Comparison of ENCODE assay signal across 1 cellular context in the genomic region with DNA sequence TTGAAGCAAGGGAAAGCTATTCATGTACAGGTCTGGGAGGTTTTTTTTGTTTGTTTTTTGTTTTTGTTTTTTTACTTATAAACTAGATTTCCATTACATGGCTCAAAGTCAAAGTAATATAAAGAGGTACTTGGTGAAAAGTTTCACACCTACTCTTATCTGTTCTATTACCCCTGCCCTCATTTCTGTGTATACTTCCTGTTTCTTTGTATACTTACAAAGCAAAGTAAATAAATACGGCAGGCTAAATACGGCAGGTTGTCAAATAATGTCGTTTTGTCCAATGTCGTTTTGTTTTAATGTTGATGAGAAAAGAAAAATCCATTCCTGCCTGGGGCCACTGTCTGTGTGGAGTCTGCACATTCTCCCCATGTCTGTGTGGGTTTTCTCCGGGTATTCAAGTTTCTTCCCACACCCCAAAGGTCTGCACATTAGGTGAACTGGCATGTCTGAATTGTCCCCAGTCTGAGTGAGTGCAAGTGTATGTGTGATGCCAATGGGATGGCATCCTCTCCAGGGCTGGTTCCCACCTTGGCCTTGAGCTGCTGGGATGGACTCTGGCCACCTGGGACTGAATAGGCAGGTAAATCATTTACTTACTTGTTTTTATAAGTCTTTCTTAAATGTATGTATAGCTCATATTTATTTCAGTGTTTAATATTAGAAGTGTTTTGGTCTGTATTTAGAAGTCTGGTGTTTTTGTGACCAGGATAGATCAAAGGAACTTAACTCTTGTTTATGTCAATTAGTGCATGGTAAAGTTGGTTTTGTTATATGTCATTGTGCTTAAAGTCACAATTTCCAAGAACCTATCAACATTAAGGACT.
TF ChIP-seq lines count a peak whose summit lies in the region.

No MANE protein-coding gene starts in this region.

TF ChIP-seq in SK-N-SH, 30 proteins besides CTCF, POLR2A, EP300 and RAD21:
- TF ChIP-seq, protein P1, sequence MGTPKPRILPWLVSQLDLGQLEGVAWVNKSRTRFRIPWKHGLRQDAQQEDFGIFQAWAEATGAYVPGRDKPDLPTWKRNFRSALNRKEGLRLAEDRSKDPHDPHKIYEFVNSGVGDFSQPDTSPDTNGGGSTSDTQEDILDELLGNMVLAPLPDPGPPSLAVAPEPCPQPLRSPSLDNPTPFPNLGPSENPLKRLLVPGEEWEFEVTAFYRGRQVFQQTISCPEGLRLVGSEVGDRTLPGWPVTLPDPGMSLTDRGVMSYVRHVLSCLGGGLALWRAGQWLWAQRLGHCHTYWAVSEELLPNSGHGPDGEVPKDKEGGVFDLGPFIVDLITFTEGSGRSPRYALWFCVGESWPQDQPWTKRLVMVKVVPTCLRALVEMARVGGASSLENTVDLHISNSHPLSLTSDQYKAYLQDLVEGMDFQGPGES (IDR thresholded peaks at IDR 0.05; ENCODE audit: low read depth, low read length), result no peak
- TF ChIP-seq GATA2 (CRISPR knock-in tag; IDR thresholded peaks at IDR 0.05), result no peak
- no peak for TF ChIP-seq FOXM1 (IDR thresholded peaks at IDR 0.05; ENCODE audit: low read depth)
- TF ChIP-seq, protein P2, sequence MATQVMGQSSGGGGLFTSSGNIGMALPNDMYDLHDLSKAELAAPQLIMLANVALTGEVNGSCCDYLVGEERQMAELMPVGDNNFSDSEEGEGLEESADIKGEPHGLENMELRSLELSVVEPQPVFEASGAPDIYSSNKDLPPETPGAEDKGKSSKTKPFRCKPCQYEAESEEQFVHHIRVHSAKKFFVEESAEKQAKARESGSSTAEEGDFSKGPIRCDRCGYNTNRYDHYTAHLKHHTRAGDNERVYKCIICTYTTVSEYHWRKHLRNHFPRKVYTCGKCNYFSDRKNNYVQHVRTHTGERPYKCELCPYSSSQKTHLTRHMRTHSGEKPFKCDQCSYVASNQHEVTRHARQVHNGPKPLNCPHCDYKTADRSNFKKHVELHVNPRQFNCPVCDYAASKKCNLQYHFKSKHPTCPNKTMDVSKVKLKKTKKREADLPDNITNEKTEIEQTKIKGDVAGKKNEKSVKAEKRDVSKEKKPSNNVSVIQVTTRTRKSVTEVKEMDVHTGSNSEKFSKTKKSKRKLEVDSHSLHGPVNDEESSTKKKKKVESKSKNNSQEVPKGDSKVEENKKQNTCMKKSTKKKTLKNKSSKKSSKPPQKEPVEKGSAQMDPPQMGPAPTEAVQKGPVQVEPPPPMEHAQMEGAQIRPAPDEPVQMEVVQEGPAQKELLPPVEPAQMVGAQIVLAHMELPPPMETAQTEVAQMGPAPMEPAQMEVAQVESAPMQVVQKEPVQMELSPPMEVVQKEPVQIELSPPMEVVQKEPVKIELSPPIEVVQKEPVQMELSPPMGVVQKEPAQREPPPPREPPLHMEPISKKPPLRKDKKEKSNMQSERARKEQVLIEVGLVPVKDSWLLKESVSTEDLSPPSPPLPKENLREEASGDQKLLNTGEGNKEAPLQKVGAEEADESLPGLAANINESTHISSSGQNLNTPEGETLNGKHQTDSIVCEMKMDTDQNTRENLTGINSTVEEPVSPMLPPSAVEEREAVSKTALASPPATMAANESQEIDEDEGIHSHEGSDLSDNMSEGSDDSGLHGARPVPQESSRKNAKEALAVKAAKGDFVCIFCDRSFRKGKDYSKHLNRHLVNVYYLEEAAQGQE (IDR thresholded peaks at IDR 0.05; ENCODE audit: low read depth, low read length), result no peak
- TF ChIP-seq, protein P3, sequence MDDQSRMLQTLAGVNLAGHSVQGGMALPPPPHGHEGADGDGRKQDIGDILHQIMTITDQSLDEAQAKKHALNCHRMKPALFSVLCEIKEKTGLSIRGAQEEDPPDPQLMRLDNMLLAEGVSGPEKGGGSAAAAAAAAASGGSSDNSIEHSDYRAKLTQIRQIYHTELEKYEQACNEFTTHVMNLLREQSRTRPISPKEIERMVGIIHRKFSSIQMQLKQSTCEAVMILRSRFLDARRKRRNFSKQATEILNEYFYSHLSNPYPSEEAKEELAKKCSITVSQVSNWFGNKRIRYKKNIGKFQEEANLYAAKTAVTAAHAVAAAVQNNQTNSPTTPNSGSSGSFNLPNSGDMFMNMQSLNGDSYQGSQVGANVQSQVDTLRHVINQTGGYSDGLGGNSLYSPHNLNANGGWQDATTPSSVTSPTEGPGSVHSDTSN (IDR thresholded peaks at IDR 0.05), result no peak
- TF ChIP-seq, protein P4, sequence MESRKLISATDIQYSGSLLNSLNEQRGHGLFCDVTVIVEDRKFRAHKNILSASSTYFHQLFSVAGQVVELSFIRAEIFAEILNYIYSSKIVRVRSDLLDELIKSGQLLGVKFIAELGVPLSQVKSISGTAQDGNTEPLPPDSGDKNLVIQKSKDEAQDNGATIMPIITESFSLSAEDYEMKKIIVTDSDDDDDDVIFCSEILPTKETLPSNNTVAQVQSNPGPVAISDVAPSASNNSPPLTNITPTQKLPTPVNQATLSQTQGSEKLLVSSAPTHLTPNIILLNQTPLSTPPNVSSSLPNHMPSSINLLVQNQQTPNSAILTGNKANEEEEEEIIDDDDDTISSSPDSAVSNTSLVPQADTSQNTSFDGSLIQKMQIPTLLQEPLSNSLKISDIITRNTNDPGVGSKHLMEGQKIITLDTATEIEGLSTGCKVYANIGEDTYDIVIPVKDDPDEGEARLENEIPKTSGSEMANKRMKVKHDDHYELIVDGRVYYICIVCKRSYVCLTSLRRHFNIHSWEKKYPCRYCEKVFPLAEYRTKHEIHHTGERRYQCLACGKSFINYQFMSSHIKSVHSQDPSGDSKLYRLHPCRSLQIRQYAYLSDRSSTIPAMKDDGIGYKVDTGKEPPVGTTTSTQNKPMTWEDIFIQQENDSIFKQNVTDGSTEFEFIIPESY (IDR thresholded peaks at IDR 0.05; ENCODE audit: borderline replicate concordance, low read depth), result no peak
